ENCODE assay signal across 4 cellular contexts in the genomic region with DNA sequence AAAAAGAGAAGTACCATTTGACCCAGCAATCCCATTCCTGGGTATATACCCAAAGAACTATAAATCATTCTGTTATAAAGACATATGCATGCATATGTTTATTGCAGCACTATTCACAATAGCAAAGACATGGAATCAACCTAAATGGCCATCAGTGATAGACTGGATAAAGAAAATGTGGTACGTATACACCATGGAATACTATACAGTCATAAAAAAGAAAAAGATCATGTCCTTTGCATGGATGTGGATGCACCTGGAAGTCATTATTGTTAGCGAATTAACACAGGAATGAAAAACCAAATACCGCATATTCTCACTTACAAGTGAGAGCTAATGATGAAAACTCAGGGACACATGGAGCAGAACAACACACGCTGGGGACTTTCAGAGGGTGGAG.
DNase-seq lines count a peak whose midpoint lies in the region; ATAC-seq, FAIRE-seq and TF ChIP-seq lines count a peak whose summit lies in the region.
"Not testable (repeated sequence)": the region's sequence is repeated elsewhere in the genome, so short reads cannot be mapped to it uniquely, and the experiment has no call there.

No MANE protein-coding gene starts in this region.

- H3K9ac ChIP-seq in IMR-90 (ENCODE audit: low read depth, low read length); K562 (ENCODE audit: insufficient read depth in 1 of 2, low read depth in 2 of 2, low read length in 2 of 2): not testable (repeated sequence)

- not testable (repeated sequence) for H2AK9ac ChIP-seq in IMR-90 (replicated peaks; ENCODE audit: low read depth, low read length, poor library complexity)

- not testable (repeated sequence) for H3K36me3 ChIP-seq in HEK293 (ENCODE audit: control insufficient read depth in 2 of 2, insufficient read depth in 1 of 2, low read length in 2 of 2); K562 (ENCODE audit: control insufficient read depth, insufficient read depth, low read length)
- H3K36me3 ChIP-seq in IMR-90 (ENCODE audit: control insufficient read depth, insufficient read depth, low read length): peaks cover 12% of the 10 kb centered on the region

- H3K4me1 ChIP-seq in HEK293 (ENCODE audit: control insufficient read depth, insufficient read depth, low read length); K562 (replicated peaks in 1 of 2; ENCODE audit: control insufficient read depth in 2 of 2, insufficient read depth in 2 of 2, low read length in 2 of 2): not testable (repeated sequence)
- peaks cover 36% of the 10 kb centered on the region for H3K4me1 ChIP-seq in IMR-90 (ENCODE audit: control insufficient read depth, insufficient read depth, low read length)

- ATAC-seq in IMR-90 (ENCODE audit: low read depth); SK-N-SH treated with all-trans-retinoic acid at 6 μM for 48 hours; K562: not testable (repeated sequence)

- H4K20me1 ChIP-seq in IMR-90 (ENCODE audit: insufficient read depth, low read length); K562 (replicated peaks; ENCODE audit: control insufficient read depth, insufficient read depth, low read length): not testable (repeated sequence)

- not testable (repeated sequence) for H2BK5ac ChIP-seq in IMR-90 (ENCODE audit: low read depth, low read length, poor library complexity, severe bottlenecking)

- FAIRE-seq in K562 (lab: Jason Lieb, UNC): not testable (repeated sequence)

- not testable (repeated sequence) for TF ChIP-seq POLR2A in IMR-90 (IDR thresholded peaks at IDR 0.05; ENCODE audit: low read depth, low read length); K562 (conservative IDR thresholded peaks at IDR 0.05)

- not testable (repeated sequence) for H3K18ac ChIP-seq in IMR-90 (ENCODE audit: low read depth, low read length)

- not testable (repeated sequence) for TF ChIP-seq RAD21 in IMR-90 (IDR thresholded peaks at IDR 0.05; ENCODE audit: low read length); K562 (CRISPR knock-in tag; conservative IDR thresholded peaks at IDR 0.05 in 1 of 2, IDR thresholded peaks at IDR 0.05 in 1 of 2)

- not testable (repeated sequence) for TF ChIP-seq EP300 in K562 (IDR thresholded peaks at IDR 0.05; ENCODE audit: low read length)

- not testable (repeated sequence) for BruUV-seq in IMR-90 (replicated peaks; lab: Mats Ljungman, UMichigan); K562 (replicated peaks; lab: Mats Ljungman, UMichigan)

- 0 out of 2 replicates have a peak overlapping the region, but pooled peaks have one; percentile 90 for H2BK120ac ChIP-seq in IMR-90 (ENCODE audit: low read depth, low read length)

- not testable (repeated sequence) for H3K27me3 ChIP-seq in IMR-90 (ENCODE audit: control insufficient read depth, insufficient read depth, low read length)
- peaks cover 0 to 20% of the 10 kb centered on the region in 2 experiments; a peak in 2 of 5 replicates for H3K27me3 ChIP-seq in K562 (ENCODE audit: control insufficient read depth in 2 of 2, insufficient read depth in 2 of 2, low read length in 2 of 2)

- H4K5ac ChIP-seq in IMR-90 (ENCODE audit: low read depth, low read length): not testable (repeated sequence)

- H3K9me3 ChIP-seq in HEK293 (ENCODE audit: control insufficient read depth, insufficient read depth, low read depth, low read length); IMR-90 (ENCODE audit: control insufficient read depth, insufficient read depth, low read length); K562 (replicated peaks; ENCODE audit: control insufficient read depth, insufficient read depth, low read depth, low read length): not testable (repeated sequence)

- not testable (repeated sequence) for DNase-seq in IMR-90; K562 (ENCODE audit: extremely low read depth in 1 of 4, low spot score in 3 of 4)

- H3K4ac ChIP-seq in IMR-90 (ENCODE audit: low read depth, low read length): not testable (repeated sequence)

- intact Hi-C loops in IMR-90 (cut with micrococcal nuclease); K562 (cut with micrococcal nuclease): not testable (repeated sequence)

- H3K14ac ChIP-seq in IMR-90 (replicated peaks; ENCODE audit: low read depth, low read length): not testable (repeated sequence)

- H2AFZ ChIP-seq in IMR-90 (replicated peaks; ENCODE audit: low read length, poor library complexity); K562 (ENCODE audit: low read depth, low read length): not testable (repeated sequence)

- in situ Hi-C loops in IMR-90 (cut with MboI; ENCODE audit: low sequenced_read_pairs); K562 (cut with MboI): not testable (repeated sequence)

- H3K4me2 ChIP-seq in IMR-90 (ENCODE audit: low read depth, low read length); K562 (ENCODE audit: insufficient read depth, low read length): not testable (repeated sequence)

- H3K4me3 ChIP-seq in HEK293 (ENCODE audit: low read depth, low read length); IMR-90 (ENCODE audit: insufficient read depth, low read depth, low read length); K562: not testable (repeated sequence)

- H3K79me2 ChIP-seq in K562 (ENCODE audit: control insufficient read depth, insufficient read depth, low read length): not testable (repeated sequence)

- not testable (repeated sequence) for H3K27ac ChIP-seq in HEK293 (ENCODE audit: extremely low read depth, low read depth, low read length); IMR-90 (ENCODE audit: insufficient read depth, low read length); K562 (ENCODE audit: extremely low read depth, low read depth, low read length)

- peak overlapping the region; percentile 44; the same call in 1 of the 2 replicates for H2BK20ac ChIP-seq in IMR-90 (ENCODE audit: low read depth, low read length)

- POLR2A ChIA-PET in HEK293 (lab: Yijun Ruan, JAX); IMR-90 (lab: Charles Lee; ENCODE audit: unreplicated experiment); K562 (lab: Yijun Ruan, JAX): not testable (repeated sequence)

- not testable (repeated sequence) for H4K91ac ChIP-seq in IMR-90 (ENCODE audit: insufficient read depth, low read depth, low read length)

- H4K8ac ChIP-seq in IMR-90 (ENCODE audit: low read depth in 2 of 2, low read length in 2 of 2): not testable (repeated sequence)

- H3K23ac ChIP-seq in IMR-90 (ENCODE audit: low read depth, low read length): not testable (repeated sequence)

- TF ChIP-seq CTCF in HEK293 (tag by site-specific recombination; IDR thresholded peaks at IDR 0.05); IMR-90 (conservative IDR thresholded peaks at IDR 0.05; ENCODE audit: low read depth, low read length); K562 (IDR thresholded peaks at IDR 0.05 in 2 of 3, conservative IDR thresholded peaks at IDR 0.05 in 1 of 3; ENCODE audit: insufficient read depth in 2 of 3, low read depth in 1 of 3, low read length in 3 of 3): not testable (repeated sequence)

- H2AK5ac ChIP-seq in IMR-90 (ENCODE audit: low read depth, low read length): not testable (repeated sequence)

- dilution Hi-C loops in IMR-90 (cut with HindIII; ENCODE audit: low sequenced_read_pairs, unreplicated experiment): not testable (repeated sequence)

- not testable (repeated sequence) for H3K56ac ChIP-seq in IMR-90 (ENCODE audit: extremely low read depth, insufficient read depth, low read length)

- H3K79me1 ChIP-seq in IMR-90 (ENCODE audit: low read depth in 1 of 2, low read length in 2 of 2): peaks cover 12 to 44% of the 10 kb centered on the region in 2 experiments

- not testable (repeated sequence) for H2BK15ac ChIP-seq in IMR-90 (ENCODE audit: low read depth, low read length)

- WGBS in IMR-90 (ENCODE audit: extremely low coverage in 2 of 2, insufficient read length in 1 of 2), 2 experiments: no CpG with 5 or more reads among the region's 4 CpGs
- WGBS in K562 (ENCODE audit: insufficient coverage, low coverage, missing lambda C conversion rate): 5% methylated on average over 4 of the region's 4 CpGs

- CTCF ChIA-PET in HEK293 (lab: Yijun Ruan, JAX); IMR-90 (lab: Yijun Ruan, JAX); K562 (lab: Yijun Ruan, JAX; ENCODE audit: low intra/inter-chr PET ratio): not testable (repeated sequence)

- H3K9me1 ChIP-seq in IMR-90 (ENCODE audit: insufficient read depth, low read length): peaks cover 37% of the 10 kb centered on the region
- H3K9me1 ChIP-seq in K562 (ENCODE audit: control insufficient read depth, insufficient read depth, low read length): not testable (repeated sequence)

TF ChIP-seq in HEK293, 187 proteins besides CTCF, POLR2A, EP300 and RAD21:
- TF ChIP-seq ZNF146 (tag by site-specific recombination; IDR thresholded peaks at IDR 0.05): peak; percentile 83

TF ChIP-seq in SK-N-SH treated with all-trans-retinoic acid at 6 μM for 48 hours, 23 proteins besides CTCF, POLR2A, EP300 and RAD21:
- peak; percentile 86 for TF ChIP-seq ZNF8 (CRISPR knock-in tag; IDR thresholded peaks at IDR 0.05)

TF ChIP-seq in K562, 482 proteins besides CTCF, POLR2A, EP300 and RAD21:
- peak; percentile 41 for TF ChIP-seq ZNF146 (CRISPR knock-in tag; IDR thresholded peaks at IDR 0.05; ENCODE audit: unreplicated experiment)
